In genomic region chr6:89073014-89073620, GRCh38 we compare ENCODE assay signal across 1 cellular context.
TF ChIP-seq lines count a peak whose summit lies in the region.

No MANE protein-coding gene starts in this region.

TF ChIP-seq in H1, 55 proteins besides CTCF, POLR2A, EP300 and RAD21:
- TF ChIP-seq ZNF274 (IDR thresholded peaks at IDR 0.05; ENCODE audit: borderline replicate concordance, extremely low read depth, low read length) (no peak), BCL11A (IDR thresholded peaks at IDR 0.05; ENCODE audit: low read depth in 2 of 2, low read length in 2 of 2) (no peak), SIN3A (conservative IDR thresholded peaks at IDR 0.05 in 1 of 2, IDR thresholded peaks at IDR 0.05 in 1 of 2; ENCODE audit: low read depth in 1 of 2, low read length in 2 of 2) (no peak), EGR1 (IDR thresholded peaks at IDR 0.05; ENCODE audit: borderline replicate concordance, low read depth, low read length) (no peak), KDM4A (IDR thresholded peaks at IDR 0.05; ENCODE audit: low read depth, low read length, severe bottlenecking) (no peak), SP4 (IDR thresholded peaks at IDR 0.05; ENCODE audit: low read length) (no peak), HDAC2 (IDR thresholded peaks at IDR 0.05; ENCODE audit: borderline replicate concordance in 1 of 2, low read depth in 2 of 2, low read length in 2 of 2) (no peak), SP1 (IDR thresholded peaks at IDR 0.05; ENCODE audit: low read depth, low read length) (no peak), ATF3 (IDR thresholded peaks at IDR 0.05; ENCODE audit: insufficient read depth, low read depth, low read length) (no peak), JUN (IDR thresholded peaks at IDR 0.05; ENCODE audit: low read depth, low read length) (no peak), TEAD4 (IDR thresholded peaks at IDR 0.05; ENCODE audit: low read depth, low read length) (no peak), YY1 (IDR thresholded peaks at IDR 0.05; ENCODE audit: low read depth, low read length) (no peak), GABPA (IDR thresholded peaks at IDR 0.05; ENCODE audit: borderline replicate concordance, insufficient read depth, low read length) (no peak), TCF12 (IDR thresholded peaks at IDR 0.05; ENCODE audit: low read depth, low read length) (no peak)
- TF ChIP-seq, protein P1, sequence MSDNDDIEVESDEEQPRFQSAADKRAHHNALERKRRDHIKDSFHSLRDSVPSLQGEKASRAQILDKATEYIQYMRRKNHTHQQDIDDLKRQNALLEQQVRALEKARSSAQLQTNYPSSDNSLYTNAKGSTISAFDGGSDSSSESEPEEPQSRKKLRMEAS (IDR thresholded peaks at IDR 0.05) = no peak
